17 cellular contexts compared by ENCODE assay signal in the genomic region with DNA sequence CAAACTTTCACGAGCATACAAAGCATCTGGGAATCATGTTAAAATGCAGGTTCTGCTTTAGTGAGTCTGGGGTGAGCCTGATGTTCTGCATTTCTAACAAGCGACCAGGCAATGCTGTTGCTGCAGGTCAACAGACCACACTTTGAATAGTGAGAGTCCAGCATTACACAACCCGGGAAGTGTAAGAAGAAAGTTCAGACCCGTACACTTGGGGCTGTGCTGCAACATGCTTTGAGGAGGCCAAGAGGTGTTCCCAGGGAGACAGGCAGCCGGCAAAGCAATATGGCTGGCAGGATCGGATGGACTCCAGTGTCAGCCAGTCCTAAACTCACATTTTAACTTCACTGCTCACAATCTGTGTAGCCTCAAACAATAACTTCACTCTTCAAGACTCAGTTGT.
DNase-seq lines count a peak whose midpoint lies in the region; ATAC-seq and TF ChIP-seq lines count a peak whose summit lies in the region.
"Had no signal": no experiment of that assay in that cellular context is flagged by ENCODE, and none has a peak within 500 bp of the region (broad histone marks: within the 10 kb centered on the region; RNA-seq: fewer than 3 reads in every experiment).

No MANE protein-coding gene starts in this region.

- no peak overlapping the region for H3K23ac ChIP-seq in mesendoderm (ENCODE audit: low read length)

- H3K9ac ChIP-seq in OCI-LY1 (ENCODE audit: low read length): no peak overlapping the region
- H3K9ac ChIP-seq in endodermal cell (ENCODE audit: extremely low read depth, low read length, poor library complexity, severe bottlenecking): no peak overlapping the region
- no peak overlapping the region for H3K9ac ChIP-seq in mesendoderm (ENCODE audit: low read length)

- H3K4me3 ChIP-seq in CD4-positive, CD25-positive, alpha-beta regulatory T cell (ENCODE audit: low read depth, low read length): no peak overlapping the region
- H3K4me3 ChIP-seq in OCI-LY1 (ENCODE audit: low read depth, low read length, poor library complexity, severe bottlenecking) (no peak overlapping the region), endodermal cell (ENCODE audit: low read length) (no peak overlapping the region), mesendoderm (ENCODE audit: low read length) (no peak overlapping the region)

- H3K18ac ChIP-seq in mesendoderm (ENCODE audit: low read length): no peak overlapping the region

- no peaks in the 10 kb centered on the region for H3K79me1 ChIP-seq in mesendoderm (ENCODE audit: low read length)

- no peaks in the 10 kb centered on the region for H3K27me3 ChIP-seq in CD4-positive, CD25-positive, alpha-beta regulatory T cell (ENCODE audit: control insufficient read depth, insufficient read depth, low read length)
- no peaks in the 10 kb centered on the region for H3K27me3 ChIP-seq in OCI-LY1 (ENCODE audit: insufficient read depth, low read length)
- H3K27me3 ChIP-seq in endodermal cell (ENCODE audit: control insufficient read depth, insufficient read depth, low read length, poor library complexity, severe bottlenecking): no peaks in the 10 kb centered on the region
- H3K27me3 ChIP-seq in mesendoderm (ENCODE audit: insufficient read depth, low read length, poor library complexity): no peaks in the 10 kb centered on the region

- H4K20me1 ChIP-seq in OCI-LY1 (ENCODE audit: insufficient read depth, low read length): no peaks in the 10 kb centered on the region

- no peaks in the 10 kb centered on the region for H3K36me3 ChIP-seq in CD4-positive, CD25-positive, alpha-beta regulatory T cell (ENCODE audit: control insufficient read depth, insufficient read depth, low read length)
- H3K36me3 ChIP-seq in OCI-LY1 (ENCODE audit: insufficient read depth, low read length) (no peaks in the 10 kb centered on the region), endodermal cell (ENCODE audit: control insufficient read depth, insufficient read depth, low read length) (no peaks in the 10 kb centered on the region), mesendoderm (ENCODE audit: control insufficient read depth, insufficient read depth, low read length) (no peaks in the 10 kb centered on the region)

- no peaks in the 10 kb centered on the region for H3F3A ChIP-seq in OCI-LY1 (ENCODE audit: insufficient read depth, low read length)

- peak overlapping the region in 2 of 3 donors; percentile 26 to 68 for H3K27ac Mint-ChIP-seq in CD4-positive, CD25-positive, alpha-beta regulatory T cell
- no peak overlapping the region for H3K27ac Mint-ChIP-seq in endodermal cell

- H4K5ac ChIP-seq in mesendoderm (ENCODE audit: low read length): no peak overlapping the region

- no peaks in the 10 kb centered on the region for H3K36me3 Mint-ChIP-seq in CD4-positive, CD25-positive, alpha-beta regulatory T cell
- no peaks in the 10 kb centered on the region for H3K36me3 Mint-ChIP-seq in endodermal cell (ENCODE audit: low read depth)
- H3K36me3 Mint-ChIP-seq: CD14-positive monocyte had no signal

- no peaks in the 10 kb centered on the region for H3K9me3 ChIP-seq in CD4-positive, CD25-positive, alpha-beta regulatory T cell (ENCODE audit: control insufficient read depth in 2 of 2, low read length in 2 of 2)
- H3K9me3 ChIP-seq in OCI-LY1 (ENCODE audit: low read length) (no peaks in the 10 kb centered on the region), endodermal cell (ENCODE audit: control insufficient read depth, low read length) (peaks cover 8% of the 10 kb centered on the region)

- H3K4me2 ChIP-seq in OCI-LY1 (ENCODE audit: low read length): no peak overlapping the region
- no peak overlapping the region for H3K4me2 ChIP-seq in mesendoderm (ENCODE audit: low read length)

- H3K9me2 ChIP-seq in OCI-LY1 (ENCODE audit: low read depth, low read length): no peaks in the 10 kb centered on the region

- no peak for DNase-seq in CD4-positive, CD25-positive, alpha-beta regulatory T cell
- DNase-seq in endodermal cell (peak; percentile 22), mesendoderm (no peak), HK-2 (ENCODE audit: unreplicated experiment) (no peak), NCI-H748 (lab: John Stamatoyannopoulos, UW; ENCODE audit: unreplicated experiment) (no peak), middle frontal gyrus (ENCODE audit: extremely low spot score, low spot score) (no peak)
- DNase-seq: Calu3; IMR-90; NCI-H1048; NCI-H1694; NCI-H2107; NCI-H345; NCI-H526 treated with DMSO at 0.1 percent for 48 hours; NK-92 treated with Interleukin-12 subunit alpha and Interleukin-12 subunit beta, amount 100 ng/mL, for 24 hours; PC-3 had no signal

- 90 to 96% methylated on average over 5 to 6 of the region's 6 CpGs for WGBS in endodermal cell (ENCODE audit: insufficient coverage in 1 of 2, insufficient read length in 1 of 2), 2 experiments
- WGBS in mesendoderm (ENCODE audit: extremely low coverage, insufficient coverage, low lambda C conversion rate): no CpG with 5 or more reads among the region's 6 CpGs

- H3K9me3 Mint-ChIP-seq in CD4-positive, CD25-positive, alpha-beta regulatory T cell: peaks cover 0 to 8% (median 1%) of the 10 kb centered on the region in 7 donors
- H3K9me3 Mint-ChIP-seq in endodermal cell: peaks cover 37% of the 10 kb centered on the region

- peaks cover 9 to 16% (median 13%) of the 10 kb centered on the region in 4 donors for H3K4me1 Mint-ChIP-seq in CD4-positive, CD25-positive, alpha-beta regulatory T cell
- H3K4me1 Mint-ChIP-seq in endodermal cell: peaks cover 24% of the 10 kb centered on the region

- H3K79me2 ChIP-seq in OCI-LY1 (ENCODE audit: insufficient read depth, low read length) (no peaks in the 10 kb centered on the region), mesendoderm (ENCODE audit: control insufficient read depth, insufficient read depth, low read length) (no peaks in the 10 kb centered on the region)

- H2BK120ac ChIP-seq in mesendoderm (ENCODE audit: low read depth, low read length): no peak overlapping the region

- H3K56ac ChIP-seq in mesendoderm (ENCODE audit: low read length): no peak overlapping the region

- no peak overlapping the region for H3K27ac ChIP-seq in CD4-positive, CD25-positive, alpha-beta regulatory T cell (ENCODE audit: insufficient read depth, low read length, poor library complexity, severe bottlenecking)
- H3K27ac ChIP-seq in OCI-LY1 (ENCODE audit: low read depth, low read length, poor library complexity, severe bottlenecking) (peak overlapping the region; percentile 21), endodermal cell (ENCODE audit: low read depth, low read length) (no peak overlapping the region), mesendoderm (ENCODE audit: low read depth, low read length) (no peak overlapping the region)

- H2AFZ ChIP-seq in OCI-LY1 (ENCODE audit: low read length): peak overlapping the region; percentile 34; the same call in 1 of the 2 replicates

- H2BK15ac ChIP-seq in mesendoderm (replicated peaks; ENCODE audit: low read depth): no peak overlapping the region

- no peak overlapping the region for H3K4ac ChIP-seq in mesendoderm (ENCODE audit: low read depth, low read length)

- H2BK5ac ChIP-seq in mesendoderm (ENCODE audit: low read length): peak overlapping the region; percentile 38

- no peak for ATAC-seq in CD4-positive, CD25-positive, alpha-beta regulatory T cell (ENCODE audit: low read depth in 2 of 2)
- ATAC-seq: PC-3 had no signal

- H3K27me3 Mint-ChIP-seq in CD4-positive, CD25-positive, alpha-beta regulatory T cell: peaks cover 5% of the 10 kb centered on the region
- no peaks in the 10 kb centered on the region for H3K27me3 Mint-ChIP-seq in endodermal cell (ENCODE audit: insufficient read depth)

- H2AK5ac ChIP-seq in mesendoderm (ENCODE audit: low read length): no peak overlapping the region

- TF ChIP-seq CTCF in OCI-LY1 (IDR thresholded peaks at IDR 0.05; ENCODE audit: low read length) (no peak), endodermal cell (conservative IDR thresholded peaks at IDR 0.05) (no peak)

- H3K4me1 ChIP-seq in CD4-positive, CD25-positive, alpha-beta regulatory T cell (ENCODE audit: control insufficient read depth, insufficient read depth, low read length, poor library complexity, severe bottlenecking): peaks cover 8% of the 10 kb centered on the region
- H3K4me1 ChIP-seq in OCI-LY1 (ENCODE audit: insufficient read depth, low read length, severe bottlenecking): peaks cover 37% of the 10 kb centered on the region
- H3K4me1 ChIP-seq in endodermal cell (ENCODE audit: control insufficient read depth, insufficient read depth, low read length): peaks cover 20% of the 10 kb centered on the region
- peaks cover 19% of the 10 kb centered on the region for H3K4me1 ChIP-seq in mesendoderm (ENCODE audit: control insufficient read depth, low read depth, low read length)

- H4K8ac ChIP-seq in mesendoderm (ENCODE audit: low read depth, low read length): no peak overlapping the region

- no peak overlapping the region for H3K4me3 Mint-ChIP-seq in CD4-positive, CD25-positive, alpha-beta regulatory T cell
- H3K4me3 Mint-ChIP-seq in endodermal cell: no peak overlapping the region
- H3K4me3 Mint-ChIP-seq: CD14-positive monocyte had no signal
